ENCODE assay signal across 8 cellular contexts in the genomic region with DNA sequence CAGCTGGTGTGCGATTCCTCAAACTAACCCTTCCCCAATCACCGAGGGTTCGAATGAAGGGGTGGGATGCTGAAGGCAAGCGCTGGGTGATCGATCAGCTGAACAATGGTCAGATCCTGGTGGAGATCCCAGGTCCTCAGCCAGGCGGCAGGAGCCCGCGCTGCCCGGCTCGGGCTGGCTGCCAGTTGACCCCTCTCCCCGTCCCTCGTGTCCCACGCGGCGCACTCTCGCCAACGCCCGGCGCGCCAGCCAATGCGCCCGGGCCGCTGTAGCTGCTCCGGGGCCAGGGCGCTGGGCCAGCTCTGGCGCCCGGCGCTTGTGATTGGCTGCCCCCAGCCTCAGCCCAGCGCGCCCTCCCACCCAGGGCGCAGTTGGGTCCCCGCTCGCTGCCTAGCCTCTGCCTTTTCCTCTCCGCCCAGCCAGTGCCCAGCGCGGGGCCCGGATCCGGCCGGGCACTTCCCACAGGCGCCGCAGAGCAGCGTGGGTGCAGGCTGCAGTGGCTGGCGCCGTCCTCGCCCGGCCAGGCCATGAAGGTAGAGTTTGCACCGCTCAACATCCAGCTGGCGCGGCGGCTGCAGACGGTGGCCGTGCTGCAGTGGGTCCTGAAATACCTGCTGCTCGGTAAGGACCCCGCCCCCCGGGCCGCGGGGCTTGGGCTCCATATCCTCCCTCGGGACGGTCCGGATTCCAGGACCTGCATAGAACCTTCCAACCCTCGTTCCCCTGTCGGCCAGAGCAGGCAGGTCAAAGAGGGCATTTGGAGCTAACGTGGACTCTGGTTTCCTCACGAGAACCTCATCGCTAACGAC. TPM values are rescaled to one million over a fixed set of nuclear protein-coding genes. Genes with fewer than 3 reads are reported as not detected.
DNase-seq lines count a peak whose midpoint lies in the region; ATAC-seq and TF ChIP-seq lines count a peak whose summit lies in the region.

A gene with protein sequence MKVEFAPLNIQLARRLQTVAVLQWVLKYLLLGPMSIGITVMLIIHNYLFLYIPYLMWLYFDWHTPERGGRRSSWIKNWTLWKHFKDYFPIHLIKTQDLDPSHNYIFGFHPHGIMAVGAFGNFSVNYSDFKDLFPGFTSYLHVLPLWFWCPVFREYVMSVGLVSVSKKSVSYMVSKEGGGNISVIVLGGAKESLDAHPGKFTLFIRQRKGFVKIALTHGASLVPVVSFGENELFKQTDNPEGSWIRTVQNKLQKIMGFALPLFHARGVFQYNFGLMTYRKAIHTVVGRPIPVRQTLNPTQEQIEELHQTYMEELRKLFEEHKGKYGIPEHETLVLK (plus strand): TSS at position 400 of the 809 bp plus-strand sequence. CDS start 128 bp downstream, at position 528.

- no peaks in the 10 kb centered on the region for H3K36me3 ChIP-seq in psoas muscle (ENCODE audit: insufficient read depth in 1 of 2, low read depth in 1 of 2)

- TF ChIP-seq CTCF in psoas muscle (IDR thresholded peaks at IDR 0.05), result no peak

- H3K27ac ChIP-seq in psoas muscle, result peak within 1 kb of the TSS; percentile 46

- intact Hi-C loops in psoas muscle (cut with DNase I), result no loop called here

- peak; percentile 65 for DNase-seq in COLO668 (lab: John Stamatoyannopoulos, UW; ENCODE audit: unreplicated experiment)
- DNase-seq in HK-2 (ENCODE audit: unreplicated experiment), result peak; percentile 30
- DNase-seq in amygdala (lab: John Stamatoyannopoulos, UW), result peak in 42 of 56 donors; percentile 3 to 71 (median 38)
- peak in 43 of 51 donors; percentile 3 to 80 (median 48) for DNase-seq in hypothalamus (lab: John Stamatoyannopoulos, UW)
- peak; percentile 43 to 70 for DNase-seq in psoas muscle
- DNase-seq in DMS153 treated with DMSO at 0.1 percent for 48 hours (lab: John Stamatoyannopoulos, UW; ENCODE audit: unreplicated experiment), result no peak
- no peak for DNase-seq in GM19240 (ENCODE audit: insufficient read length, low spot score)
- no peak for DNase-seq in GF-D8 (lab: John Stamatoyannopoulos, UW)

- 2 to 4% (median 2%) methylated on average over 47 to 66 of the region's 66 CpGs for WGBS in psoas muscle, 3 donors

- ATAC-seq in psoas muscle, result peak; percentile 88 to 96 (median 92)

- H3K27me3 ChIP-seq in psoas muscle (ENCODE audit: insufficient read depth in 3 of 3, low read length in 2 of 3), result no peaks in the 10 kb centered on the region

- peaks cover 5% of the 10 kb centered on the region for H3K4me1 ChIP-seq in psoas muscle

- H3K4me3 ChIP-seq in psoas muscle, result peak within 1 kb of the TSS; percentile 84

- H3K9me3 ChIP-seq in psoas muscle, result no peaks in the 10 kb centered on the region

RNA-seq across cellular contexts. Expression of the gene that starts here (rescaled TPM):
- total RNA-seq in psoas muscle, result not detected
- not detected for polyA plus RNA-seq in psoas muscle

Comparison
In these comparisons a context has a peak if more than half of its experiments do, and no peak if none do; other contexts are left out.
1. Peak in DNase-seq, ATAC-seq, H3K4me3 ChIP-seq and H3K27ac ChIP-seq in psoas muscle; RNA of the gene not detected or under 1 TPM.
2. DNase-seq: peak in COLO668 (single experiment), HK-2 (single experiment), amygdala (42 of 56) and hypothalamus (43 of 51); none in DMS153 treated with DMSO at 0.1 percent for 48 hours (single experiment), GM19240 (single experiment) and GF-D8 (single experiment).